In genomic region chr1:28592314-28593071, GRCh38 we compare ENCODE assay signal across 9 cellular contexts. TPM values are rescaled to one million over a fixed set of nuclear protein-coding genes. Genes with fewer than 3 reads are reported as not detected.
DNase-seq lines count a peak whose midpoint lies in the region; ATAC-seq and TF ChIP-seq lines count a peak whose summit lies in the region.
"Had no signal": no experiment of that assay in that cellular context is flagged by ENCODE, and none has a peak within 500 bp of the region (broad histone marks: within the 10 kb centered on the region; RNA-seq: fewer than 3 reads in every experiment).

No MANE protein-coding gene starts in this region.

- no peak for DNase-seq in activated CD4-positive, alpha-beta T cell treated with anti-CD3 and anti-CD28 coated beads for 36 hours
- DNase-seq in activated CD4-positive, alpha-beta T cell treated with anti-CD3 and anti-CD28 coated beads, Interleukin-2, amount 50 U/mL, for 4 hours, result no peak
- DNase-seq in Panc1 (ENCODE audit: low read depth, low spot score), result no peak
- no peak for DNase-seq in fibroblast of lung (ENCODE audit: low read depth in 2 of 2)
- peak; percentile 90 for DNase-seq in osteoblast (ENCODE audit: insufficient read length, low spot score, missing footprints)
- DNase-seq in inferior parietal cortex (ENCODE audit: extremely low spot score), result no peak
- no peak for DNase-seq in NCI-H510A treated with DMSO at 0.1 percent for 48 hours (lab: John Stamatoyannopoulos, UW)

- H3K27ac ChIP-seq in Panc1 (ENCODE audit: low read length), result no peak overlapping the region
- H3K27ac ChIP-seq in fibroblast of lung (ENCODE audit: insufficient read depth, low read length), result no peak overlapping the region
- no peak overlapping the region for H3K27ac ChIP-seq in osteoblast (ENCODE audit: low read depth, low read length)

- H3K27ac Mint-ChIP-seq in activated CD4-positive, alpha-beta T cell treated with anti-CD3 and anti-CD28 coated beads for 36 hours, result no peak overlapping the region

- no peaks in the 10 kb centered on the region; the same call in 1 of the 2 replicates for H3K4me1 ChIP-seq in Panc1 (ENCODE audit: control insufficient read depth, insufficient read depth, low read length)
- H3K4me1 ChIP-seq in fibroblast of lung (ENCODE audit: control insufficient read depth, extremely low read depth, insufficient read depth, low read length), result peaks cover 8% of the 10 kb centered on the region
- H3K4me1 ChIP-seq in osteoblast (ENCODE audit: insufficient read depth, low read length), result peaks cover 3% of the 10 kb centered on the region

- peaks cover 6% of the 10 kb centered on the region for H3K36me3 Mint-ChIP-seq in activated CD4-positive, alpha-beta T cell treated with anti-CD3 and anti-CD28 coated beads for 36 hours (ENCODE audit: low read depth)

- peak; percentile 30 for ATAC-seq in activated CD4-positive, alpha-beta T cell treated with anti-CD3 and anti-CD28 coated beads for 36 hours
- ATAC-seq in Panc1, result peak; percentile 74
- no peak for ATAC-seq in HG03139 (IDR thresholded peaks at IDR 0.05; ENCODE audit: unreplicated experiment)

- peaks cover 6% of the 10 kb centered on the region for H3K27me3 Mint-ChIP-seq in activated CD4-positive, alpha-beta T cell treated with anti-CD3 and anti-CD28 coated beads for 36 hours

- H2AFZ ChIP-seq in fibroblast of lung (ENCODE audit: low read length) (peak overlapping the region; percentile 1), osteoblast (ENCODE audit: low read length) (peak overlapping the region; percentile 76)

- H3K9me3 ChIP-seq in Panc1 (ENCODE audit: control insufficient read depth, insufficient read depth, low read depth, low read length) (no peaks in the 10 kb centered on the region), fibroblast of lung (ENCODE audit: control insufficient read depth, insufficient read depth, low read depth, low read length) (no peaks in the 10 kb centered on the region), osteoblast (ENCODE audit: low read depth, low read length) (no peaks in the 10 kb centered on the region)

- no TSS peak for BruUV-seq in Panc1 (replicated peaks; lab: Mats Ljungman, UMichigan)

- POLR2A ChIA-PET in activated CD4-positive, alpha-beta T cell treated with anti-CD3 and anti-CD28 coated beads for 36 hours (lab: Charles Lee), result interaction anchor here (0.6 to 0.8 kb wide), 2 partner anchors 11 kb away, joined by 3 to 5 read pairs; no protein-coding TSS in a partner anchor
- POLR2A ChIA-PET in Panc1 (lab: Charles Lee), result interaction anchor here (1.0 kb wide), 1 partner anchor 11 kb away, joined by 3 read pairs; no protein-coding TSS in a partner anchor

- in situ Hi-C loops in Panc1 (cut with HindIII; ENCODE audit: low pct_unique_long_range_greater_than_20kb, low sequenced_read_pairs), result no loop called here

- H3K4me3 Mint-ChIP-seq in activated CD4-positive, alpha-beta T cell treated with anti-CD3 and anti-CD28 coated beads for 36 hours, result peak overlapping the region; percentile 63

- H3K79me2 ChIP-seq in fibroblast of lung (ENCODE audit: control insufficient read depth, insufficient read depth, low read length), result no peaks in the 10 kb centered on the region
- H3K79me2 ChIP-seq in osteoblast (ENCODE audit: insufficient read depth, low read length), result no peaks in the 10 kb centered on the region

- no peaks in the 10 kb centered on the region for H3K9me3 Mint-ChIP-seq in activated CD4-positive, alpha-beta T cell treated with anti-CD3 and anti-CD28 coated beads for 36 hours (ENCODE audit: low read depth)

- TF ChIP-seq CTCF in Panc1 (IDR thresholded peaks at IDR 0.05) (no peak), fibroblast of lung (conservative IDR thresholded peaks at IDR 0.05 in 1 of 2, IDR thresholded peaks at IDR 0.05 in 1 of 2; ENCODE audit: low read depth in 1 of 2, low read length in 2 of 2) (no peak), osteoblast (IDR thresholded peaks at IDR 0.05; ENCODE audit: extremely low read depth, low read depth, low read length) (no peak)

- H3K36me3 ChIP-seq in Panc1 (ENCODE audit: control insufficient read depth, insufficient read depth, low read length), result no peaks in the 10 kb centered on the region
- H3K36me3 ChIP-seq in fibroblast of lung (ENCODE audit: control insufficient read depth, insufficient read depth, low read length), result no peaks in the 10 kb centered on the region
- no peaks in the 10 kb centered on the region for H3K36me3 ChIP-seq in osteoblast (ENCODE audit: insufficient read depth, low read length)

- CTCF ChIA-PET in activated CD4-positive, alpha-beta T cell treated with anti-CD3 and anti-CD28 coated beads for 36 hours (lab: Charles Lee), result interaction anchor here (0.6 to 0.9 kb wide), 2 partner anchors 10 to 292 kb away, joined by 3 to 4 read pairs; no protein-coding TSS in a partner anchor
- CTCF ChIA-PET in Panc1 (lab: Charles Lee), result no interaction called here

- intact Hi-C loops in activated CD4-positive, alpha-beta T cell treated with anti-CD3 and anti-CD28 coated beads for 36 hours (cut with DNase I, micrococcal nuclease), result no loop called here
- intact Hi-C loops in Panc1 (cut with micrococcal nuclease; ENCODE audit: unreplicated experiment), result no loop called here

- peak overlapping the region; percentile 42 for H3K9ac ChIP-seq in fibroblast of lung (ENCODE audit: insufficient read depth, low read length)

- H4K20me1 ChIP-seq in fibroblast of lung (ENCODE audit: control insufficient read depth, extremely low read depth, insufficient read depth, low read length) (no peaks in the 10 kb centered on the region), osteoblast (ENCODE audit: insufficient read depth, low read length) (no peaks in the 10 kb centered on the region)

- H3K27me3 ChIP-seq in Panc1 (ENCODE audit: control insufficient read depth, insufficient read depth, low read length) (no peaks in the 10 kb centered on the region), fibroblast of lung (ENCODE audit: control insufficient read depth, insufficient read depth, low read length) (no peaks in the 10 kb centered on the region), osteoblast (ENCODE audit: insufficient read depth, low read length) (no peaks in the 10 kb centered on the region)

- peak overlapping the region; percentile 72 for H3K4me2 ChIP-seq in fibroblast of lung (ENCODE audit: extremely low read depth, insufficient read depth, low read length)
- H3K4me2 ChIP-seq in osteoblast (ENCODE audit: insufficient read depth, low read length), result peak overlapping the region; percentile 86

- H3K4me3 ChIP-seq in Panc1 (ENCODE audit: low read depth in 2 of 2, low read length in 2 of 2) (peak overlapping the region; percentile 34 to 51), fibroblast of lung (replicated peaks in 1 of 4; ENCODE audit: control extremely low read depth in 1 of 4, insufficient read depth in 1 of 4, low read depth in 3 of 4, low read length in 4 of 4) (peak overlapping the region; percentile 16 to 64 (median 48)), osteoblast (ENCODE audit: insufficient read depth, low read length) (peak overlapping the region; percentile 70)

- peaks cover 8% of the 10 kb centered on the region for H3K4me1 Mint-ChIP-seq in activated CD4-positive, alpha-beta T cell treated with anti-CD3 and anti-CD28 coated beads for 36 hours

RNA-seq across cellular contexts. Expression of gene RAB42, which starts 0.4 kb away (rescaled TPM):
- under 1 TPM in 1 of 2 experiments, not detected in 1; 0.09 TPM for total RNA-seq in activated CD4-positive, alpha-beta T cell treated with anti-CD3 and anti-CD28 coated beads for 36 hours
- total RNA-seq in Panc1 (2021; ENCODE audit: unreplicated experiment) (4.2 TPM), fibroblast of lung (4.1 and 5.8 TPM in 2 replicates), osteoblast (5.0 and 5.1 TPM in 2 replicates)
- polyA plus RNA-seq in Panc1 (2012; ENCODE audit: insufficient read length), result 5.4 TPM
- polyA plus RNA-seq in fibroblast of lung, result 2.7 and 3.4 TPM in 2 replicates
- 2.3 and 2.5 TPM in 2 replicates for polyA plus RNA-seq in fibroblast of lung (2012)
- polyA minus RNA-seq in fibroblast of lung (ENCODE audit: low replicate concordance), result 2.0 and 2.1 TPM in 2 replicates

RNA-seq across cellular contexts. Expression of gene TRNAU1AP, which starts 39.6 kb away (rescaled TPM):
- 10 to 100 TPM; 50.7 to 60.2 TPM for total RNA-seq in activated CD4-positive, alpha-beta T cell treated with anti-CD3 and anti-CD28 coated beads for 36 hours
- total RNA-seq in Panc1 (2021; ENCODE audit: unreplicated experiment), result 39.1 TPM
- 21.7 TPM for polyA plus RNA-seq in Panc1 (2012; ENCODE audit: insufficient read length)
- total RNA-seq in fibroblast of lung, result 19.0 and 25.1 TPM in 2 replicates
- 31.7 and 35.7 TPM in 2 replicates for polyA plus RNA-seq in fibroblast of lung
- 38.5 and 40.9 TPM in 2 replicates for polyA plus RNA-seq in fibroblast of lung (2012)
- polyA minus RNA-seq in fibroblast of lung (ENCODE audit: low replicate concordance), result 19.2 and 25.7 TPM in 2 replicates
- total RNA-seq in osteoblast, result 23.2 and 28.3 TPM in 2 replicates

RNA-seq across cellular contexts. Expression of gene TAF12, which starts 50.4 kb away (rescaled TPM):
- total RNA-seq in activated CD4-positive, alpha-beta T cell treated with anti-CD3 and anti-CD28 coated beads for 36 hours, result 10 to 100 TPM; 23.8 to 32.5 TPM
- 33.9 TPM for total RNA-seq in Panc1 (2021; ENCODE audit: unreplicated experiment)
- 34.0 TPM for polyA plus RNA-seq in Panc1 (2012; ENCODE audit: insufficient read length)
- total RNA-seq in fibroblast of lung, result 52.2 and 52.4 TPM in 2 replicates
- polyA plus RNA-seq in fibroblast of lung, result 49.7 and 66.2 TPM in 2 replicates
- polyA plus RNA-seq in fibroblast of lung (2012), result 38.4 and 41.3 TPM in 2 replicates
- 2.1 and 8.4 TPM in 2 replicates for polyA minus RNA-seq in fibroblast of lung (ENCODE audit: low replicate concordance)
- total RNA-seq in osteoblast, result 27.4 and 29.0 TPM in 2 replicates

RNA-seq across cellular contexts. Expression of gene RNU11, which starts 55.9 kb away (rescaled TPM):
- not detected for total RNA-seq in activated CD4-positive, alpha-beta T cell treated with anti-CD3 and anti-CD28 coated beads for 36 hours
- total RNA-seq in Panc1 (2021; ENCODE audit: unreplicated experiment) (not detected), fibroblast of lung (not detected in 2 replicates), osteoblast (not detected in 2 replicates)
- not detected for polyA plus RNA-seq in Panc1 (2012; ENCODE audit: insufficient read length)
- not detected in 2 replicates for polyA plus RNA-seq in fibroblast of lung
- not detected in 2 replicates for polyA plus RNA-seq in fibroblast of lung (2012)
- not detected in 2 replicates for polyA minus RNA-seq in fibroblast of lung (ENCODE audit: low replicate concordance)
- total RNA-seq: subcutaneous adipose tissue had no signal
